Comparison of ENCODE assay signal across 16 cellular contexts in genomic region chr12:50569876-50570275, GRCh38.
DNase-seq lines count a peak whose midpoint lies in the region; ATAC-seq and TF ChIP-seq lines count a peak whose summit lies in the region.
"Had no signal": no experiment of that assay in that cellular context is flagged by ENCODE, and none has a peak within 500 bp of the region (broad histone marks: within the 10 kb centered on the region; RNA-seq: fewer than 3 reads in every experiment).

No MANE protein-coding gene starts in this region.

- H3K4me2 ChIP-seq in BLaER1 treated with 17β-estradiol and CSF1 and Interleukin-3, amounts not matched to agents 10 nM and 100 nM, result peak overlapping the region in 6 of 11 experiments; percentile 54 to 88 (median 85); a peak in 10 of 22 replicates
- H3K4me2 ChIP-seq in SK-N-SH, result no peak overlapping the region

- 49 to 55% (median 51%) methylated on average over 3 of the region's 3 CpGs for WGBS in psoas muscle, 3 donors
- WGBS in SK-N-SH (ENCODE audit: low lambda C conversion rate), result 53% methylated on average over 3 of the region's 3 CpGs

- no peaks in the 10 kb centered on the region for H3K36me3 Mint-ChIP-seq in stimulated activated effector memory CD8-positive, alpha-beta T cell treated with anti-CD3 and anti-CD28 coated beads, Interleukin-12 subunit alpha, Interleukin-12 subunit beta, amount 100 ng/mL, for 72 hours

- CTCF ChIA-PET in SK-N-SH (lab: Yijun Ruan, JAX), result interaction anchor here (0.6 kb wide), 1 partner anchor 25 kb away, joined by 4 read pairs; no protein-coding TSS in a partner anchor

- TF ChIP-seq CTCF in foreskin keratinocyte (conservative IDR thresholded peaks at IDR 0.05) (no peak), psoas muscle (IDR thresholded peaks at IDR 0.05) (no peak), SK-N-SH (IDR thresholded peaks at IDR 0.05) (no peak)

- no peaks in the 10 kb centered on the region for H3K9me2 ChIP-seq in SK-N-SH

- peaks cover 0 to 24% (median 0%) of the 10 kb centered on the region in 11 experiments; a peak in 5 of 22 replicates for H4K20me1 ChIP-seq in BLaER1 treated with 17β-estradiol and CSF1 and Interleukin-3, amounts not matched to agents 10 nM and 100 nM
- no peaks in the 10 kb centered on the region; the same call in 1 of the 2 replicates for H4K20me1 ChIP-seq in SK-N-SH (ENCODE audit: insufficient read depth)

- H3K79me2 ChIP-seq in SK-N-SH (ENCODE audit: insufficient read depth), result peaks cover 81% of the 10 kb centered on the region

- TF ChIP-seq EP300 in SK-N-SH (IDR thresholded peaks at IDR 0.05; ENCODE audit: borderline replicate concordance in 1 of 2, low read depth in 1 of 2, low read length in 1 of 2), result no peak

- POLR2A ChIA-PET in SK-N-SH (lab: Yijun Ruan, JAX), result no interaction called here

- H3K4me1 ChIP-seq in BLaER1 treated with 17β-estradiol and CSF1 and Interleukin-3, amounts not matched to agents 10 nM and 100 nM, result peaks cover 7 to 99% (median 87%) of the 10 kb centered on the region in 10 experiments; a peak in 18 of 20 replicates
- H3K4me1 ChIP-seq in adipocyte (ENCODE audit: control insufficient read depth, insufficient read depth, low read length) (peaks cover 64% of the 10 kb centered on the region), foreskin keratinocyte (peaks cover 34% of the 10 kb centered on the region), psoas muscle (peaks cover 53% of the 10 kb centered on the region), SK-N-SH (ENCODE audit: control insufficient read depth in 1 of 2, insufficient read depth in 2 of 2, low read depth in 1 of 2, low read length in 1 of 2) (peaks cover 22 to 29% of the 10 kb centered on the region in 2 experiments)

- no peak overlapping the region for H3K27ac Mint-ChIP-seq in stimulated activated effector memory CD8-positive, alpha-beta T cell treated with anti-CD3 and anti-CD28 coated beads, Interleukin-12 subunit alpha, Interleukin-12 subunit beta, amount 100 ng/mL, for 72 hours
- H3K27ac Mint-ChIP-seq: stimulated activated naive CD8-positive, alpha-beta T cell treated with anti-CD3 and anti-CD28 coated beads, Interleukin-15, Interleukin-2, amounts not matched to agents 100 ng/mL and 50 ng/mL, for 24 hours had no signal

- H3K27me3 ChIP-seq in BLaER1 treated with 17β-estradiol and CSF1 and Interleukin-3, amounts not matched to agents 10 nM and 100 nM, result no peaks in the 10 kb centered on the region
- no peaks in the 10 kb centered on the region for H3K27me3 ChIP-seq in adipocyte (replicated peaks; ENCODE audit: control insufficient read depth, insufficient read depth, low read length)
- H3K27me3 ChIP-seq in foreskin keratinocyte, result no peaks in the 10 kb centered on the region
- H3K27me3 ChIP-seq in psoas muscle (ENCODE audit: insufficient read depth in 3 of 3, low read length in 2 of 3), result no peaks in the 10 kb centered on the region
- H3K27me3 ChIP-seq in SK-N-SH (ENCODE audit: insufficient read depth), result no peaks in the 10 kb centered on the region

- H3F3A ChIP-seq in SK-N-SH (replicated peaks; ENCODE audit: insufficient read depth), result peaks cover 5% of the 10 kb centered on the region

- H2AFZ ChIP-seq in SK-N-SH (ENCODE audit: low read depth), result no peak overlapping the region

- intact Hi-C loops in psoas muscle (cut with DNase I), result loop anchor here in 1 of 2 donors (5.0 kb wide), 2 partner anchors 38 to 63 kb away; no protein-coding TSS in a partner anchor

- DNase-seq in adipocyte (ENCODE audit: low read depth) (peak; percentile 39), foreskin keratinocyte (no peak), psoas muscle (no peak), SK-N-SH (no peak), NCI-H226 (no peak)
- DNase-seq in stimulated activated effector memory CD8-positive, alpha-beta T cell treated with anti-CD3 and anti-CD28 coated beads, Interleukin-12 subunit alpha, Interleukin-12 subunit beta, amount 100 ng/mL, for 72 hours (ENCODE audit: low spot score in 2 of 2), result no peak
- DNase-seq: activated T-cell treated with anti-CD3 and anti-CD28 coated beads for 4 hours, H9, NCI-H1930, NCI-H82, RPMI8226 had no signal

- H3K9me3 Mint-ChIP-seq in stimulated activated effector memory CD8-positive, alpha-beta T cell treated with anti-CD3 and anti-CD28 coated beads, Interleukin-12 subunit alpha, Interleukin-12 subunit beta, amount 100 ng/mL, for 72 hours, result no peaks in the 10 kb centered on the region
- H3K9me3 Mint-ChIP-seq: H9; stimulated activated naive CD8-positive, alpha-beta T cell treated with anti-CD3 and anti-CD28 coated beads, Interleukin-15, Interleukin-2, amounts not matched to agents 100 ng/mL and 50 ng/mL, for 24 hours had no signal

- no peak overlapping the region for H3K4me3 ChIP-seq in BLaER1 treated with 17β-estradiol and CSF1 and Interleukin-3, amounts not matched to agents 10 nM and 100 nM
- peak overlapping the region; percentile 43 for H3K4me3 ChIP-seq in adipocyte (ENCODE audit: low read length)
- no peak overlapping the region for H3K4me3 ChIP-seq in psoas muscle
- H3K4me3 ChIP-seq in SK-N-SH (ENCODE audit: low read depth in 2 of 2, low read length in 1 of 2), result no peak overlapping the region
- H3K4me3 ChIP-seq: skin epidermis had no signal

- no peak for TF ChIP-seq RAD21 in SK-N-SH (IDR thresholded peaks at IDR 0.05; ENCODE audit: low read length)

- H3K9ac ChIP-seq in BLaER1 treated with 17β-estradiol and CSF1 and Interleukin-3, amounts not matched to agents 10 nM and 100 nM, result peak overlapping the region in 3 of 11 experiments; percentile 10 to 81 (median 48); a peak in 4 of 22 replicates
- peak overlapping the region; percentile 56 for H3K9ac ChIP-seq in adipocyte (ENCODE audit: low read length)
- H3K9ac ChIP-seq in SK-N-SH, result no peak overlapping the region

- H3K36me3 ChIP-seq in BLaER1 treated with 17β-estradiol and CSF1 and Interleukin-3, amounts not matched to agents 10 nM and 100 nM, result peaks cover 0 to 20% (median 6%) of the 10 kb centered on the region in 11 experiments; a peak in 11 of 22 replicates
- no peaks in the 10 kb centered on the region for H3K36me3 ChIP-seq in adipocyte (ENCODE audit: control insufficient read depth, insufficient read depth, low read length, severe bottlenecking)
- H3K36me3 ChIP-seq in psoas muscle (ENCODE audit: insufficient read depth in 1 of 2, low read depth in 1 of 2), result no peaks in the 10 kb centered on the region
- no peaks in the 10 kb centered on the region for H3K36me3 ChIP-seq in SK-N-SH (replicated peaks in 1 of 2; ENCODE audit: control insufficient read depth in 1 of 2, insufficient read depth in 2 of 2, low read length in 1 of 2)

- ATAC-seq in foreskin keratinocyte (no peak), psoas muscle (no peak), HG02588 (IDR thresholded peaks at IDR 0.05; ENCODE audit: unreplicated experiment) (no peak)
- no peak for ATAC-seq in stimulated activated effector memory CD8-positive, alpha-beta T cell treated with anti-CD3 and anti-CD28 coated beads, Interleukin-12 subunit alpha, Interleukin-12 subunit beta, amount 100 ng/mL, for 72 hours

- peak overlapping the region in 10 of 11 experiments; percentile 82 to 99 (median 94); a peak in 19 of 22 replicates for H3K27ac ChIP-seq in BLaER1 treated with 17β-estradiol and CSF1 and Interleukin-3, amounts not matched to agents 10 nM and 100 nM
- H3K27ac ChIP-seq in foreskin keratinocyte (peak overlapping the region; percentile 32), psoas muscle (peak overlapping the region; percentile 27), SK-N-SH (ENCODE audit: low read depth in 2 of 2, low read length in 1 of 2) (no peak overlapping the region)

- peaks cover 0 to 39% (median 12%) of the 10 kb centered on the region in 11 experiments; a peak in 16 of 22 replicates for H3K9me3 ChIP-seq in BLaER1 treated with 17β-estradiol and CSF1 and Interleukin-3, amounts not matched to agents 10 nM and 100 nM (replicated peaks in 1 of 11)
- H3K9me3 ChIP-seq in adipocyte (ENCODE audit: control insufficient read depth, low read length) (no peaks in the 10 kb centered on the region), psoas muscle (no peaks in the 10 kb centered on the region), SK-N-SH (no peaks in the 10 kb centered on the region)

- H3K4me1 Mint-ChIP-seq in stimulated activated effector memory CD8-positive, alpha-beta T cell treated with anti-CD3 and anti-CD28 coated beads, Interleukin-12 subunit alpha, Interleukin-12 subunit beta, amount 100 ng/mL, for 72 hours, result peaks cover 15% of the 10 kb centered on the region

- H3K4me3 Mint-ChIP-seq in stimulated activated effector memory CD8-positive, alpha-beta T cell treated with anti-CD3 and anti-CD28 coated beads, Interleukin-12 subunit alpha, Interleukin-12 subunit beta, amount 100 ng/mL, for 72 hours, result no peak overlapping the region
- H3K4me3 Mint-ChIP-seq: activated naive CD8-positive, alpha-beta T cell; H9; stimulated activated naive CD8-positive, alpha-beta T cell treated with anti-CD3 and anti-CD28 coated beads, Interleukin-15, Interleukin-2, amounts not matched to agents 100 ng/mL and 50 ng/mL, for 24 hours had no signal

TF ChIP-seq in SK-N-SH, 30 proteins besides CTCF, POLR2A, EP300 and RAD21 (continues in another document):
- TF ChIP-seq EZH2phosphoT487 (IDR thresholded peaks at IDR 0.05; ENCODE audit: borderline replicate concordance, low read depth) (no peak), GATA2 (CRISPR knock-in tag; IDR thresholded peaks at IDR 0.05) (no peak), NFIC (IDR thresholded peaks at IDR 0.05; ENCODE audit: borderline replicate concordance) (no peak), FOXM1 (IDR thresholded peaks at IDR 0.05; ENCODE audit: low read depth) (no peak), SMC3 (IDR thresholded peaks at IDR 0.05; ENCODE audit: low read depth, low read length) (no peak), FOXJ3 (CRISPR knock-in tag; IDR thresholded peaks at IDR 0.05) (no peak), JUND (IDR thresholded peaks at IDR 0.05) (no peak), IRF3 (IDR thresholded peaks at IDR 0.05; ENCODE audit: low read depth, low read length) (no peak)
- TF ChIP-seq, protein P1, sequence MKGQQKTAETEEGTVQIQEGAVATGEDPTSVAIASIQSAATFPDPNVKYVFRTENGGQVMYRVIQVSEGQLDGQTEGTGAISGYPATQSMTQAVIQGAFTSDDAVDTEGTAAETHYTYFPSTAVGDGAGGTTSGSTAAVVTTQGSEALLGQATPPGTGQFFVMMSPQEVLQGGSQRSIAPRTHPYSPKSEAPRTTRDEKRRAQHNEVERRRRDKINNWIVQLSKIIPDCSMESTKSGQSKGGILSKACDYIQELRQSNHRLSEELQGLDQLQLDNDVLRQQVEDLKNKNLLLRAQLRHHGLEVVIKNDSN (IDR thresholded peaks at IDR 0.05; ENCODE audit: borderline replicate concordance, low read depth), result no peak

Comparison
In these comparisons a context has a peak if more than half of its experiments do, and no peak if none do; other contexts are left out.
1. H3K27ac ChIP-seq: peak in BLaER1 treated with 17β-estradiol and CSF1 and Interleukin-3, amounts not matched to agents 10 nM and 100 nM (10 of 11), foreskin keratinocyte (single experiment) and psoas muscle (single experiment); none in SK-N-SH (0 of 2).